Comparison of ENCODE assay signal across 32 cellular contexts in genomic region chr3:127164615-127165014, GRCh38. TPM values are rescaled to one million over a fixed set of nuclear protein-coding genes. Genes with fewer than 3 reads are reported as not detected.
"Had no signal": no experiment of that assay in that cellular context is flagged by ENCODE, and none has a peak within 500 bp of the region (broad histone marks: within the 10 kb centered on the region; RNA-seq: fewer than 3 reads in every experiment).

No MANE protein-coding gene starts in this region.

- H3K9me3 ChIP-seq: adrenal gland had no signal

- H3K4me1 ChIP-seq: adrenal gland had no signal

- H3K27me3 ChIP-seq: adrenal gland had no signal

- DNase-seq: activated CD4-positive, alpha-beta memory T cell treated with anti-CD3 and anti-CD28 coated beads for 36 hours; activated CD4-positive, alpha-beta T cell treated with anti-CD3 and anti-CD28 coated beads, Interleukin-2, amount 10 ng/mL, durations not matched to agents 7 days and 5 days; activated CD4-positive, CD25-positive, alpha-beta regulatory T cell; activated naive CD4-positive, alpha-beta T cell treated with anti-CD3 and anti-CD28 coated beads, Interleukin-2, amount 50 U/mL, for 16 hours; activated naive CD8-positive, alpha-beta T cell treated with anti-CD3 and anti-CD28 coated beads, Interleukin-2, amount 10 ng/mL, durations not matched to agents 7 days and 5 days; activated T-cell treated with anti-CD3 and anti-CD28 coated beads for 4 hours; activated T-cell treated with anti-CD3 and anti-CD28 coated beads, Interleukin-2, amount 50 U/mL, for 48 hours; adrenal gland; anterior cingulate cortex; caudate nucleus; IMR-90; KG1; NCI-H1092; NCI-H1417 treated with DMSO at 0.1 percent for 48 hours; NCI-H1694; NCI-H2029; NCI-H2107; NCI-H2171 treated with DMSO at 0.1 percent for 48 hours; NCI-H226; NCI-H526; NCI-H774; NK-92 treated with Interleukin-12 subunit alpha and Interleukin-12 subunit beta, amount 100 ng/mL, for 24 hours; SIG-M5; T-helper 17 cell; T1000 had no signal

- H3K4me1 Mint-ChIP-seq: activated CD4-positive, alpha-beta T cell treated with anti-CD3 and anti-CD28 coated beads, Interleukin-2, amount 10 ng/mL, durations not matched to agents 7 days and 5 days; activated naive CD8-positive, alpha-beta T cell treated with anti-CD3 and anti-CD28 coated beads, Interleukin-2, amount 10 ng/mL, durations not matched to agents 7 days and 5 days; activated T-helper 17 cell treated with anti-CD3 and anti-CD28 coated beads, Interleukin-2, amount 50 U/mL, for 72 hours; T-helper 17 cell had no signal

- H3K4me3 ChIP-seq: adrenal gland had no signal

- FAIRE-seq: RCC 7860, TTC549 had no signal

- H3K36me3 ChIP-seq: adrenal gland had no signal

- H3K4me3 Mint-ChIP-seq: activated CD4-positive, alpha-beta memory T cell treated with anti-CD3 and anti-CD28 coated beads for 36 hours; activated CD4-positive, alpha-beta T cell treated with anti-CD3 and anti-CD28 coated beads, Interleukin-2, amount 10 ng/mL, durations not matched to agents 7 days and 5 days; activated naive CD8-positive, alpha-beta T cell treated with anti-CD3 and anti-CD28 coated beads, Interleukin-2, amount 10 ng/mL, durations not matched to agents 7 days and 5 days; activated T-helper 17 cell treated with anti-CD3 and anti-CD28 coated beads, Interleukin-2, amount 50 U/mL, for 72 hours; T-helper 17 cell had no signal

- ATAC-seq: activated T-helper 17 cell treated with anti-CD3 and anti-CD28 coated beads, Interleukin-2, amount 50 U/mL, for 72 hours; T-helper 17 cell had no signal

- H3K36me3 Mint-ChIP-seq: activated CD4-positive, alpha-beta memory T cell treated with anti-CD3 and anti-CD28 coated beads for 36 hours; activated naive CD8-positive, alpha-beta T cell treated with anti-CD3 and anti-CD28 coated beads, Interleukin-2, amount 10 ng/mL, durations not matched to agents 7 days and 5 days had no signal

- H3K27ac Mint-ChIP-seq: activated CD4-positive, alpha-beta memory T cell treated with anti-CD3 and anti-CD28 coated beads for 36 hours; activated CD4-positive, alpha-beta T cell treated with anti-CD3 and anti-CD28 coated beads, Interleukin-2, amount 10 ng/mL, durations not matched to agents 7 days and 5 days; activated naive CD8-positive, alpha-beta T cell treated with anti-CD3 and anti-CD28 coated beads, Interleukin-2, amount 10 ng/mL, durations not matched to agents 7 days and 5 days; activated T-helper 17 cell treated with anti-CD3 and anti-CD28 coated beads, Interleukin-2, amount 50 U/mL, for 72 hours; T-helper 17 cell had no signal

- H3K27me3 Mint-ChIP-seq: activated CD4-positive, alpha-beta T cell treated with anti-CD3 and anti-CD28 coated beads, Interleukin-2, amount 10 ng/mL, durations not matched to agents 7 days and 5 days; activated naive CD8-positive, alpha-beta T cell treated with anti-CD3 and anti-CD28 coated beads, Interleukin-2, amount 10 ng/mL, durations not matched to agents 7 days and 5 days had no signal

- H3K9me3 Mint-ChIP-seq: activated CD4-positive, alpha-beta memory T cell treated with anti-CD3 and anti-CD28 coated beads for 36 hours; activated CD4-positive, alpha-beta T cell treated with anti-CD3 and anti-CD28 coated beads, Interleukin-2, amount 10 ng/mL, durations not matched to agents 7 days and 5 days; activated naive CD8-positive, alpha-beta T cell treated with anti-CD3 and anti-CD28 coated beads, Interleukin-2, amount 10 ng/mL, durations not matched to agents 7 days and 5 days; activated T-helper 17 cell treated with anti-CD3 and anti-CD28 coated beads, Interleukin-2, amount 50 U/mL, for 72 hours had no signal

- H3K27ac ChIP-seq: adrenal gland had no signal

RNA-seq across cellular contexts. Expression of gene PRR23E, which starts 28.3 kb away (rescaled TPM):
- total RNA-seq: activated CD4-positive, alpha-beta memory T cell treated with anti-CD3 and anti-CD28 coated beads for 36 hours; activated CD4-positive, alpha-beta T cell treated with anti-CD3 and anti-CD28 coated beads, Interleukin-2, amount 10 ng/mL, durations not matched to agents 7 days and 5 days; activated CD8-positive, alpha-beta memory T cell treated with anti-CD3 and anti-CD28 coated beads for 36 hours; activated naive CD8-positive, alpha-beta T cell treated with anti-CD3 and anti-CD28 coated beads, Interleukin-2, amount 10 ng/mL, durations not matched to agents 7 days and 5 days; activated T-helper 17 cell treated with anti-CD3 and anti-CD28 coated beads, Interleukin-2, amount 50 U/mL, for 72 hours; adrenal gland; IMR-90; LHCN-M2; M059J; NCI-H460; T-helper 17 cell had no signal
- polyA plus RNA-seq: adrenal gland, IMR-90 had no signal
